ENCODE assay signal across 1 cellular context in genomic region chr11:19978668-19979518, GRCh38.
TF ChIP-seq lines count a peak whose summit lies in the region.

No MANE protein-coding gene starts in this region.

TF ChIP-seq in K562, 482 proteins besides CTCF, POLR2A, EP300 and RAD21 (continued from another document and continues in another):
- TF ChIP-seq, protein P1, sequence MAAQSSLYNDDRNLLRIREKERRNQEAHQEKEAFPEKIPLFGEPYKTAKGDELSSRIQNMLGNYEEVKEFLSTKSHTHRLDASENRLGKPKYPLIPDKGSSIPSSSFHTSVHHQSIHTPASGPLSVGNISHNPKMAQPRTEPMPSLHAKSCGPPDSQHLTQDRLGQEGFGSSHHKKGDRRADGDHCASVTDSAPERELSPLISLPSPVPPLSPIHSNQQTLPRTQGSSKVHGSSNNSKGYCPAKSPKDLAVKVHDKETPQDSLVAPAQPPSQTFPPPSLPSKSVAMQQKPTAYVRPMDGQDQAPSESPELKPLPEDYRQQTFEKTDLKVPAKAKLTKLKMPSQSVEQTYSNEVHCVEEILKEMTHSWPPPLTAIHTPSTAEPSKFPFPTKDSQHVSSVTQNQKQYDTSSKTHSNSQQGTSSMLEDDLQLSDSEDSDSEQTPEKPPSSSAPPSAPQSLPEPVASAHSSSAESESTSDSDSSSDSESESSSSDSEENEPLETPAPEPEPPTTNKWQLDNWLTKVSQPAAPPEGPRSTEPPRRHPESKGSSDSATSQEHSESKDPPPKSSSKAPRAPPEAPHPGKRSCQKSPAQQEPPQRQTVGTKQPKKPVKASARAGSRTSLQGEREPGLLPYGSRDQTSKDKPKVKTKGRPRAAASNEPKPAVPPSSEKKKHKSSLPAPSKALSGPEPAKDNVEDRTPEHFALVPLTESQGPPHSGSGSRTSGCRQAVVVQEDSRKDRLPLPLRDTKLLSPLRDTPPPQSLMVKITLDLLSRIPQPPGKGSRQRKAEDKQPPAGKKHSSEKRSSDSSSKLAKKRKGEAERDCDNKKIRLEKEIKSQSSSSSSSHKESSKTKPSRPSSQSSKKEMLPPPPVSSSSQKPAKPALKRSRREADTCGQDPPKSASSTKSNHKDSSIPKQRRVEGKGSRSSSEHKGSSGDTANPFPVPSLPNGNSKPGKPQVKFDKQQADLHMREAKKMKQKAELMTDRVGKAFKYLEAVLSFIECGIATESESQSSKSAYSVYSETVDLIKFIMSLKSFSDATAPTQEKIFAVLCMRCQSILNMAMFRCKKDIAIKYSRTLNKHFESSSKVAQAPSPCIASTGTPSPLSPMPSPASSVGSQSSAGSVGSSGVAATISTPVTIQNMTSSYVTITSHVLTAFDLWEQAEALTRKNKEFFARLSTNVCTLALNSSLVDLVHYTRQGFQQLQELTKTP (IDR thresholded peaks at IDR 0.05; ENCODE audit: low read depth in 1 of 2, partially characterized antibody in 2 of 2): peak; percentile 44 to 66
- peak; percentile 70; the same call in 1 of the 2 replicates for TF ChIP-seq HEY1 (CRISPR knock-in tag; IDR thresholded peaks at IDR 0.05; ENCODE audit: borderline replicate concordance)
- TF ChIP-seq EWSR1 (IDR thresholded peaks at IDR 0.05; ENCODE audit: borderline replicate concordance, low read depth, partially characterized antibody): no peak
- peak; percentile 48; the same call in 1 of the 2 replicates for TF ChIP-seq ELF2 (CRISPR knock-in tag; IDR thresholded peaks at IDR 0.05)
- TF ChIP-seq LCOR (CRISPR knock-in tag; IDR thresholded peaks at IDR 0.05): no peak
- no peak for TF ChIP-seq IRF1 (CRISPR knock-in tag; IDR thresholded peaks at IDR 0.05; ENCODE audit: borderline replicate concordance)
- TF ChIP-seq FOS (IDR thresholded peaks at IDR 0.05; ENCODE audit: extremely low read depth, insufficient read length): peak; percentile 32
- peak; percentile 84 for TF ChIP-seq JUN (IDR thresholded peaks at IDR 0.05; ENCODE audit: borderline replicate concordance, low read depth, low read length)
- peak; percentile 34; the same call in 1 of the 2 replicates for TF ChIP-seq JUN (CRISPR knock-in tag; IDR thresholded peaks at IDR 0.05; ENCODE audit: borderline replicate concordance)
- TF ChIP-seq, protein P2, sequence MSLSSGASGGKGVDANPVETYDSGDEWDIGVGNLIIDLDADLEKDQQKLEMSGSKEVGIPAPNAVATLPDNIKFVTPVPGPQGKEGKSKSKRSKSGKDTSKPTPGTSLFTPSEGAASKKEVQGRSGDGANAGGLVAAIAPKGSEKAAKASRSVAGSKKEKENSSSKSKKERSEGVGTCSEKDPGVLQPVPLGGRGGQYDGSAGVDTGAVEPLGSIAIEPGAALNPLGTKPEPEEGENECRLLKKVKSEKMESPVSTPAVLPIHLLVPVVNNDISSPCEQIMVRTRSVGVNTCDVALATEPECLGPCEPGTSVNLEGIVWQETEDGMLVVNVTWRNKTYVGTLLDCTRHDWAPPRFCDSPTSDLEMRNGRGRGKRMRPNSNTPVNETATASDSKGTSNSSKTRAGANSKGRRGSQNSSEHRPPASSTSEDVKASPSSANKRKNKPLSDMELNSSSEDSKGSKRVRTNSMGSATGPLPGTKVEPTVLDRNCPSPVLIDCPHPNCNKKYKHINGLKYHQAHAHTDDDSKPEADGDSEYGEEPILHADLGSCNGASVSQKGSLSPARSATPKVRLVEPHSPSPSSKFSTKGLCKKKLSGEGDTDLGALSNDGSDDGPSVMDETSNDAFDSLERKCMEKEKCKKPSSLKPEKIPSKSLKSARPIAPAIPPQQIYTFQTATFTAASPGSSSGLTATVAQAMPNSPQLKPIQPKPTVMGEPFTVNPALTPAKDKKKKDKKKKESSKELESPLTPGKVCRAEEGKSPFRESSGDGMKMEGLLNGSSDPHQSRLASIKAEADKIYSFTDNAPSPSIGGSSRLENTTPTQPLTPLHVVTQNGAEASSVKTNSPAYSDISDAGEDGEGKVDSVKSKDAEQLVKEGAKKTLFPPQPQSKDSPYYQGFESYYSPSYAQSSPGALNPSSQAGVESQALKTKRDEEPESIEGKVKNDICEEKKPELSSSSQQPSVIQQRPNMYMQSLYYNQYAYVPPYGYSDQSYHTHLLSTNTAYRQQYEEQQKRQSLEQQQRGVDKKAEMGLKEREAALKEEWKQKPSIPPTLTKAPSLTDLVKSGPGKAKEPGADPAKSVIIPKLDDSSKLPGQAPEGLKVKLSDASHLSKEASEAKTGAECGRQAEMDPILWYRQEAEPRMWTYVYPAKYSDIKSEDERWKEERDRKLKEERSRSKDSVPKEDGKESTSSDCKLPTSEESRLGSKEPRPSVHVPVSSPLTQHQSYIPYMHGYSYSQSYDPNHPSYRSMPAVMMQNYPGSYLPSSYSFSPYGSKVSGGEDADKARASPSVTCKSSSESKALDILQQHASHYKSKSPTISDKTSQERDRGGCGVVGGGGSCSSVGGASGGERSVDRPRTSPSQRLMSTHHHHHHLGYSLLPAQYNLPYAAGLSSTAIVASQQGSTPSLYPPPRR (CRISPR knock-in tag; IDR thresholded peaks at IDR 0.05; ENCODE audit: borderline replicate concordance): no peak
- TF ChIP-seq, protein P3, sequence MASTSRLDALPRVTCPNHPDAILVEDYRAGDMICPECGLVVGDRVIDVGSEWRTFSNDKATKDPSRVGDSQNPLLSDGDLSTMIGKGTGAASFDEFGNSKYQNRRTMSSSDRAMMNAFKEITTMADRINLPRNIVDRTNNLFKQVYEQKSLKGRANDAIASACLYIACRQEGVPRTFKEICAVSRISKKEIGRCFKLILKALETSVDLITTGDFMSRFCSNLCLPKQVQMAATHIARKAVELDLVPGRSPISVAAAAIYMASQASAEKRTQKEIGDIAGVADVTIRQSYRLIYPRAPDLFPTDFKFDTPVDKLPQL (IDR thresholded peaks at IDR 0.05; ENCODE audit: extremely low read depth, insufficient read length): no peak
- TF ChIP-seq CHD2 (IDR thresholded peaks at IDR 0.05; ENCODE audit: low read depth, low read length): no peak
- TF ChIP-seq FOXO4 (CRISPR knock-in tag; IDR thresholded peaks at IDR 0.05): no peak
- no peak for TF ChIP-seq PRPF4 (IDR thresholded peaks at IDR 0.05; ENCODE audit: insufficient read depth, low read depth, low read length, poor library complexity, severe bottlenecking)
- no peak for TF ChIP-seq SREBF2 (CRISPR knock-in tag; IDR thresholded peaks at IDR 0.05)
- TF ChIP-seq ZNF239 (CRISPR knock-in tag; IDR thresholded peaks at IDR 0.05): peak; percentile 79
- TF ChIP-seq ZC3H11A (IDR thresholded peaks at IDR 0.05; ENCODE audit: low read depth, low read length): no peak
- no peak for TF ChIP-seq ZNF133 (CRISPR knock-in tag; IDR thresholded peaks at IDR 0.05)
- TF ChIP-seq MXD1 (CRISPR knock-in tag; IDR thresholded peaks at IDR 0.05; ENCODE audit: borderline replicate concordance, poor library complexity, severe bottlenecking): peak; percentile 11
- no peak for TF ChIP-seq ZNF384 (IDR thresholded peaks at IDR 0.05; ENCODE audit: low read depth, low read length)
- TF ChIP-seq, protein P4, sequence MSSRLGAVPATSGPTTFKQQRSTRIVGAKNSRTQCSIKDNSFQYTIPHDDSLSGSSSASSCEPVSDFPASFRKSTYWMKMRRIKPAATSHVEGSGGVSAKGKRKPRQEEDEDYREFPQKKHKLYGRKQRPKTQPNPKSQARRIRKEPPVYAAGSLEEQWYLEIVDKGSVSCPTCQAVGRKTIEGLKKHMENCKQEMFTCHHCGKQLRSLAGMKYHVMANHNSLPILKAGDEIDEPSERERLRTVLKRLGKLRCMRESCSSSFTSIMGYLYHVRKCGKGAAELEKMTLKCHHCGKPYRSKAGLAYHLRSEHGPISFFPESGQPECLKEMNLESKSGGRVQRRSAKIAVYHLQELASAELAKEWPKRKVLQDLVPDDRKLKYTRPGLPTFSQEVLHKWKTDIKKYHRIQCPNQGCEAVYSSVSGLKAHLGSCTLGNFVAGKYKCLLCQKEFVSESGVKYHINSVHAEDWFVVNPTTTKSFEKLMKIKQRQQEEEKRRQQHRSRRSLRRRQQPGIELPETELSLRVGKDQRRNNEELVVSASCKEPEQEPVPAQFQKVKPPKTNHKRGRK (tag; IDR thresholded peaks at IDR 0.05): peak; percentile 32; the same call in 1 of the 2 replicates
- TF ChIP-seq KDM4B (IDR thresholded peaks at IDR 0.05; ENCODE audit: borderline replicate concordance in 2 of 2, low read depth in 1 of 2): no peak
- TF ChIP-seq ZNF586 (CRISPR knock-in tag; conservative IDR thresholded peaks at IDR 0.05): peak; percentile 80; the same call in 1 of the 2 replicates
- no peak for TF ChIP-seq NR3C1 (CRISPR knock-in tag; IDR thresholded peaks at IDR 0.05)
- no peak for TF ChIP-seq ZNF507 (tag; conservative IDR thresholded peaks at IDR 0.05)
- TF ChIP-seq THRAP3 (IDR thresholded peaks at IDR 0.05; ENCODE audit: borderline replicate concordance): no peak
- no peak for TF ChIP-seq TGIF2 (CRISPR knock-in tag; IDR thresholded peaks at IDR 0.05)
- TF ChIP-seq ASH1L (IDR thresholded peaks at IDR 0.05; ENCODE audit: borderline replicate concordance, low read depth, partially characterized antibody): no peak
- no peak for TF ChIP-seq THRB (CRISPR knock-in tag; conservative IDR thresholded peaks at IDR 0.05)
- TF ChIP-seq ZNF318 (IDR thresholded peaks at IDR 0.05; ENCODE audit: borderline replicate concordance in 1 of 2, low read depth in 1 of 2): 0 out of 4 replicates have a peak, but pooled peaks of 1 of the 2 experiments have one; percentile 41
- peak; percentile 27; the same call in 1 of the 2 replicates for TF ChIP-seq NCOA1 (IDR thresholded peaks at IDR 0.05; ENCODE audit: low read depth)
- no peak for TF ChIP-seq ZBED1 (IDR thresholded peaks at IDR 0.05)
